8 cellular contexts compared by ENCODE assay signal in genomic region chr1:86502721-86503430, GRCh38. TPM values are rescaled to one million over a fixed set of nuclear protein-coding genes. Genes with fewer than 3 reads are reported as not detected.
DNase-seq lines count a peak whose midpoint lies in the region; ATAC-seq and TF ChIP-seq lines count a peak whose summit lies in the region.

No MANE protein-coding gene starts in this region.

- intact Hi-C loops in tibial artery (cut with DNase I; ENCODE audit: low total_unique reads), result loop anchor here (10.0 kb wide), 1 partner anchor 128 kb away; no protein-coding TSS in a partner anchor

- H3K36me3 ChIP-seq in ES-I3 (ENCODE audit: insufficient read depth, low read length) (no peaks in the 10 kb centered on the region), iPS DF 6.9 (ENCODE audit: control insufficient read depth, insufficient read depth, low read length) (no peaks in the 10 kb centered on the region), tibial artery (no peaks in the 10 kb centered on the region)

- no CpG with 5 or more reads among the region's 19 CpGs for WGBS in iPS DF 6.9 (ENCODE audit: insufficient coverage, insufficient read length)

- no peak for DNase-seq in activated T-cell treated with anti-CD3 and anti-CD28 coated beads, Interleukin-2, amount 50 U/mL, for 72 hours
- DNase-seq in iPS DF 6.9 (ENCODE audit: low read depth, low spot score) (no peak), superior temporal gyrus (ENCODE audit: extremely low spot score) (no peak), tibial artery (no peak)
- DNase-seq in stimulated activated naive B cell treated with anti-CD40 and anti-IgM and Interleukin-4, amounts not matched to agents 10 μg/mL and 1 μg/mL and 100 μg/mL, for 72 hours, result no peak
- no peak for DNase-seq in stimulated activated CD4-positive, alpha-beta T cell treated with anti-CD3 and anti-CD28 coated beads, Interleukin-4, amount 100 ng/mL, for 4 hours

- TF ChIP-seq CTCF in tibial artery (IDR thresholded peaks at IDR 0.05), result no peak

- no peaks in the 10 kb centered on the region for H3K27me3 ChIP-seq in iPS DF 6.9 (ENCODE audit: control insufficient read depth, insufficient read depth, low read length)
- peaks cover 0 to 4% of the 10 kb centered on the region in 2 donors for H3K27me3 ChIP-seq in tibial artery

- peak overlapping the region; percentile 85 to 94 for H3K4me3 Mint-ChIP-seq in activated T-cell treated with anti-CD3 and anti-CD28 coated beads, Interleukin-2, amount 50 U/mL, for 72 hours
- H3K4me3 Mint-ChIP-seq in stimulated activated naive B cell treated with anti-CD40 and anti-IgM and Interleukin-4, amounts not matched to agents 10 μg/mL and 1 μg/mL and 100 μg/mL, for 72 hours, result peak overlapping the region in 1 of 2 donors; percentile 83

- peaks cover 14% of the 10 kb centered on the region for H3K4me1 Mint-ChIP-seq in activated T-cell treated with anti-CD3 and anti-CD28 coated beads, Interleukin-2, amount 50 U/mL, for 72 hours (ENCODE audit: low read depth)
- peaks cover 5 to 10% of the 10 kb centered on the region in 2 donors for H3K4me1 Mint-ChIP-seq in stimulated activated naive B cell treated with anti-CD40 and anti-IgM and Interleukin-4, amounts not matched to agents 10 μg/mL and 1 μg/mL and 100 μg/mL, for 72 hours

- peak overlapping the region; percentile 52 for H3K9ac ChIP-seq in ES-I3 (ENCODE audit: low read depth, low read length)

- ATAC-seq in HG03460 (IDR thresholded peaks at IDR 0.05; ENCODE audit: unreplicated experiment), result peak; percentile 48
- ATAC-seq in activated T-cell treated with anti-CD3 and anti-CD28 coated beads, Interleukin-2, amount 50 U/mL, for 72 hours (replicated peaks in 1 of 2), result peak; percentile 35 to 56
- ATAC-seq in stimulated activated naive B cell treated with anti-CD40 and anti-IgM and Interleukin-4, amounts not matched to agents 10 μg/mL and 1 μg/mL and 100 μg/mL, for 72 hours (replicated peaks), result peak; percentile 27 to 76

- H3K4me3 ChIP-seq in iPS DF 6.9 (ENCODE audit: low read length) (peak overlapping the region; percentile 33; the same call in 1 of the 2 replicates), tibial artery (peak overlapping the region in 1 of 2 donors; percentile 19)

- no peaks in the 10 kb centered on the region for H3K9me3 ChIP-seq in ES-I3 (ENCODE audit: control insufficient read depth, insufficient read depth, low read length)
- no peaks in the 10 kb centered on the region for H3K9me3 ChIP-seq in iPS DF 6.9 (ENCODE audit: control insufficient read depth, insufficient read depth, low read length)
- H3K9me3 ChIP-seq in tibial artery, result no peaks in the 10 kb centered on the region

- H3K4me1 ChIP-seq in ES-I3 (ENCODE audit: insufficient read depth, low read length) (peaks cover 20% of the 10 kb centered on the region), iPS DF 6.9 (ENCODE audit: control insufficient read depth, insufficient read depth, low read length) (peaks cover 5% of the 10 kb centered on the region; the same call in 1 of the 2 replicates), tibial artery (peaks cover 0 to 6% (median 2%) of the 10 kb centered on the region in 4 donors)

- H3K27ac Mint-ChIP-seq in activated T-cell treated with anti-CD3 and anti-CD28 coated beads, Interleukin-2, amount 50 U/mL, for 72 hours, result no peak overlapping the region
- peak overlapping the region; percentile 53 for H3K27ac Mint-ChIP-seq in stimulated activated naive B cell treated with anti-CD40 and anti-IgM and Interleukin-4, amounts not matched to agents 10 μg/mL and 1 μg/mL and 100 μg/mL, for 72 hours

- no peaks in the 10 kb centered on the region for H3K9me3 Mint-ChIP-seq in activated T-cell treated with anti-CD3 and anti-CD28 coated beads, Interleukin-2, amount 50 U/mL, for 72 hours
- no peaks in the 10 kb centered on the region for H3K9me3 Mint-ChIP-seq in stimulated activated naive B cell treated with anti-CD40 and anti-IgM and Interleukin-4, amounts not matched to agents 10 μg/mL and 1 μg/mL and 100 μg/mL, for 72 hours

- H3K36me3 Mint-ChIP-seq in activated T-cell treated with anti-CD3 and anti-CD28 coated beads, Interleukin-2, amount 50 U/mL, for 72 hours (ENCODE audit: insufficient read depth in 2 of 2), result no peaks in the 10 kb centered on the region
- H3K36me3 Mint-ChIP-seq in stimulated activated naive B cell treated with anti-CD40 and anti-IgM and Interleukin-4, amounts not matched to agents 10 μg/mL and 1 μg/mL and 100 μg/mL, for 72 hours, result no peaks in the 10 kb centered on the region

- peaks cover 11% of the 10 kb centered on the region for H3K27me3 Mint-ChIP-seq in activated T-cell treated with anti-CD3 and anti-CD28 coated beads, Interleukin-2, amount 50 U/mL, for 72 hours (ENCODE audit: low read depth)
- peaks cover 16 to 22% of the 10 kb centered on the region in 2 donors for H3K27me3 Mint-ChIP-seq in stimulated activated naive B cell treated with anti-CD40 and anti-IgM and Interleukin-4, amounts not matched to agents 10 μg/mL and 1 μg/mL and 100 μg/mL, for 72 hours

- no peak overlapping the region for H3K27ac ChIP-seq in iPS DF 6.9 (ENCODE audit: low read length)
- H3K27ac ChIP-seq in tibial artery, result no peak overlapping the region

RNA-seq across cellular contexts. Expression of gene CLCA1, which starts 34.1 kb away (rescaled TPM):
- not detected for total RNA-seq in activated T-cell treated with anti-CD3 and anti-CD28 coated beads, Interleukin-2, amount 50 U/mL, for 72 hours

RNA-seq across cellular contexts. Expression of gene CLCA4, which starts 44.0 kb away (rescaled TPM):
- total RNA-seq in activated T-cell treated with anti-CD3 and anti-CD28 coated beads, Interleukin-2, amount 50 U/mL, for 72 hours, result not detected
